In the genomic region with DNA sequence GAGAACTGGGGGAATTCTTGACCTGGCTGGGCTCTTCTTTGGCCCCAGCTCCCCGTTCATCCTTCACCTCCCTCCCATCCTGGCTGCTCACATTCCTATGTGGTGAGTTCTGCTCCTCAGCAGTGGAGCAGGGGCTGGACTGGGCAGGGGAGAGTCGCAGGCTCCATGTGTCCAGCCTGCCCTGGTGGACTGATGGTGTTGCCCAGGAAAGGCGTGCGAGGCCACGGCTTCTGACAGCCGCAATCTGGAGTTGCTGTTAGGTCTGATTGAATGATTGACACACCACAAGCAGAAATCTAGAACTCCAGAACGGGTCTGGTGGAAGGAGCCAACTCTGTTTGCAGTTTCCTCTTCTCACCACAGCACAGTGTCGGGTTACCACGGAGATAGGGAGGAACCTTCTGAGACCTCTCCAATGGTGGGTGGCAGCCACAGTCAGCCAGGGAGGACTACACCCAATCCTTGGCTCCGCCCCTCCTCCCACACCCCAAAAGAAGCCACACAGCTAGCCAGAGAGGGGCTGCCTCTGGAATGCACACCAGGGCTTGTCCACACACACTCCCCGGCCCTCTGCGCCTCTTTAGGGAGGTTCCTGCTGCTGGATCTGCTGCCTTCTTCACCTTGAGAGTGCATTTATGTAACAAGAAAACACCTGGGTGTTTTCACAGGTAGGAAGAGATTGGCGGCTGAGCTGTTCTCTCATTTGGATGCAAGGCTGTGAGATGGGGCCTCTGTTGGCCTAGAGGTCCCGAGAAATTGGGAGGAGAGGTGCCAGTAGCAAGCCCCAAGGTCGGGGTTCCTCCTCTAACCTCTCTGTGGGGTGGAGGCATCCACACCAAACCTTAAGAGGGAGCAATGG, we compare ENCODE assay signal across 8 cellular contexts. TPM values are rescaled to one million over a fixed set of nuclear protein-coding genes. Genes with fewer than 3 reads are reported as not detected.
DNase-seq lines count a peak whose midpoint lies in the region; ATAC-seq and TF ChIP-seq lines count a peak whose summit lies in the region.

No MANE protein-coding gene starts in this region.

- DNase-seq in Daoy (ENCODE audit: low read depth), result peak; percentile 95
- DNase-seq in activated CD4-positive, alpha-beta T cell treated with anti-CD3 and anti-CD28 coated beads for 1 hour, result peak; percentile 65
- DNase-seq in choroid plexus epithelial cell (ENCODE audit: low read depth), result peak; percentile 85
- peak; percentile 68 for DNase-seq in medulla oblongata (ENCODE audit: extremely low spot score)
- peak; percentile 53 to 54 for DNase-seq in stimulated activated CD8-positive, alpha-beta memory T cell treated with anti-CD3 and anti-CD28 coated beads, Interleukin-7, amount 100 ng/mL, for 1 hour (ENCODE audit: low read depth in 2 of 2)
- DNase-seq in NCI-H2196 (lab: John Stamatoyannopoulos, UW; ENCODE audit: unreplicated experiment), result no peak

- H3K27ac ChIP-seq in HUES6 (ENCODE audit: low read depth, low read length), result no peak overlapping the region

- TF ChIP-seq CTCF in choroid plexus epithelial cell (conservative IDR thresholded peaks at IDR 0.05; ENCODE audit: low read depth, low read length), result peak; percentile 6

- ATAC-seq in GM21576 (IDR thresholded peaks at IDR 0.05; ENCODE audit: unreplicated experiment), result peak; percentile 66

- peaks cover 15% of the 10 kb centered on the region; the same call in 1 of the 2 replicates for H3K4me1 ChIP-seq in HUES6 (ENCODE audit: control insufficient read depth, insufficient read depth, low read length)

- no peaks in the 10 kb centered on the region for H3K27me3 ChIP-seq in HUES6 (ENCODE audit: control insufficient read depth, insufficient read depth, low read length)

- no peaks in the 10 kb centered on the region for H3K36me3 ChIP-seq in HUES6 (ENCODE audit: control insufficient read depth, insufficient read depth, low read length)

- H3K9me3 ChIP-seq in HUES6 (ENCODE audit: control insufficient read depth, insufficient read depth, low read depth, low read length), result no peaks in the 10 kb centered on the region

- H3K9ac ChIP-seq in HUES6 (ENCODE audit: low read length), result peak overlapping the region; percentile 33

- H3K4me3 ChIP-seq in HUES6 (ENCODE audit: low read depth, low read length) (no peak overlapping the region), choroid plexus epithelial cell (ENCODE audit: low read depth, low read length) (peak overlapping the region; percentile 3)

RNA-seq across cellular contexts. Expression of a gene that starts 56.4 kb away (rescaled TPM):
- 149 and 200 TPM in 2 replicates for total RNA-seq in Daoy (2014; rRNA removed; shearing (Covaris generic))
